Comparison of ENCODE assay signal across 1 cellular context in the genomic region with DNA sequence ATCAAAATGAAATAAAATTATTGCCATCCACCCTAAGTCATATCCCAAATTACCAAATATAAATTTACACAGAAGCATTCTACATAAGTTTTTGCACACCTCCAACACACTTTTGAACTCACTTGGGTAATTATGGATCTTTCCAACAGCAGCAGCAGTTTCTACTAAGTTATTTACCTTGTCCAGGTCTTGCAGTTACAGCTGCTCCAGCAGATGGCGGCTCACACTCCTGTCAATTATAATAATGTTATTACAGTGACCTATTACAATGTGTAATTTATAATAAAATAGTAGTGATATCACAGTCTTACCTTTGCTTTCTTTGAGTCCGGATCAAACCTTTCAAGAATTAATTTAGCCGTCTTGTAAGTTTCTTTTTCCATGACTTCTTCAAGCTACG.
TF ChIP-seq lines count a peak whose summit lies in the region.

No MANE protein-coding gene starts in this region.

TF ChIP-seq in K562, 482 proteins besides CTCF, POLR2A, EP300 and RAD21 (continued from another document):
- peak; percentile 45; the same call in 1 of the 2 replicates for TF ChIP-seq ARID3A (IDR thresholded peaks at IDR 0.05; ENCODE audit: borderline replicate concordance, low read depth, low read length)
- no peak for TF ChIP-seq SMARCE1 (IDR thresholded peaks at IDR 0.05)
- TF ChIP-seq MAZ (CRISPR knock-in tag; conservative IDR thresholded peaks at IDR 0.05 in 1 of 2, IDR thresholded peaks at IDR 0.05 in 1 of 2), result no peak
- TF ChIP-seq CHD1 (IDR thresholded peaks at IDR 0.05; ENCODE audit: low read length), result no peak
- no peak for TF ChIP-seq KLF10 (CRISPR knock-in tag; IDR thresholded peaks at IDR 0.05)
- TF ChIP-seq, protein P1, sequence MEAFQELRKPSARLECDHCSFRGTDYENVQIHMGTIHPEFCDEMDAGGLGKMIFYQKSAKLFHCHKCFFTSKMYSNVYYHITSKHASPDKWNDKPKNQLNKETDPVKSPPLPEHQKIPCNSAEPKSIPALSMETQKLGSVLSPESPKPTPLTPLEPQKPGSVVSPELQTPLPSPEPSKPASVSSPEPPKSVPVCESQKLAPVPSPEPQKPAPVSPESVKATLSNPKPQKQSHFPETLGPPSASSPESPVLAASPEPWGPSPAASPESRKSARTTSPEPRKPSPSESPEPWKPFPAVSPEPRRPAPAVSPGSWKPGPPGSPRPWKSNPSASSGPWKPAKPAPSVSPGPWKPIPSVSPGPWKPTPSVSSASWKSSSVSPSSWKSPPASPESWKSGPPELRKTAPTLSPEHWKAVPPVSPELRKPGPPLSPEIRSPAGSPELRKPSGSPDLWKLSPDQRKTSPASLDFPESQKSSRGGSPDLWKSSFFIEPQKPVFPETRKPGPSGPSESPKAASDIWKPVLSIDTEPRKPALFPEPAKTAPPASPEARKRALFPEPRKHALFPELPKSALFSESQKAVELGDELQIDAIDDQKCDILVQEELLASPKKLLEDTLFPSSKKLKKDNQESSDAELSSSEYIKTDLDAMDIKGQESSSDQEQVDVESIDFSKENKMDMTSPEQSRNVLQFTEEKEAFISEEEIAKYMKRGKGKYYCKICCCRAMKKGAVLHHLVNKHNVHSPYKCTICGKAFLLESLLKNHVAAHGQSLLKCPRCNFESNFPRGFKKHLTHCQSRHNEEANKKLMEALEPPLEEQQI (IDR thresholded peaks at IDR 0.05), result peak; percentile 31; the same call in 1 of the 2 replicates
- no peak for TF ChIP-seq ZNF766 (CRISPR knock-in tag; conservative IDR thresholded peaks at IDR 0.05)
- TF ChIP-seq ZNF140 (CRISPR knock-in tag; IDR thresholded peaks at IDR 0.05), result no peak
- TF ChIP-seq PYGO2 (tag; IDR thresholded peaks at IDR 0.05), result no peak
- TF ChIP-seq, protein P2, sequence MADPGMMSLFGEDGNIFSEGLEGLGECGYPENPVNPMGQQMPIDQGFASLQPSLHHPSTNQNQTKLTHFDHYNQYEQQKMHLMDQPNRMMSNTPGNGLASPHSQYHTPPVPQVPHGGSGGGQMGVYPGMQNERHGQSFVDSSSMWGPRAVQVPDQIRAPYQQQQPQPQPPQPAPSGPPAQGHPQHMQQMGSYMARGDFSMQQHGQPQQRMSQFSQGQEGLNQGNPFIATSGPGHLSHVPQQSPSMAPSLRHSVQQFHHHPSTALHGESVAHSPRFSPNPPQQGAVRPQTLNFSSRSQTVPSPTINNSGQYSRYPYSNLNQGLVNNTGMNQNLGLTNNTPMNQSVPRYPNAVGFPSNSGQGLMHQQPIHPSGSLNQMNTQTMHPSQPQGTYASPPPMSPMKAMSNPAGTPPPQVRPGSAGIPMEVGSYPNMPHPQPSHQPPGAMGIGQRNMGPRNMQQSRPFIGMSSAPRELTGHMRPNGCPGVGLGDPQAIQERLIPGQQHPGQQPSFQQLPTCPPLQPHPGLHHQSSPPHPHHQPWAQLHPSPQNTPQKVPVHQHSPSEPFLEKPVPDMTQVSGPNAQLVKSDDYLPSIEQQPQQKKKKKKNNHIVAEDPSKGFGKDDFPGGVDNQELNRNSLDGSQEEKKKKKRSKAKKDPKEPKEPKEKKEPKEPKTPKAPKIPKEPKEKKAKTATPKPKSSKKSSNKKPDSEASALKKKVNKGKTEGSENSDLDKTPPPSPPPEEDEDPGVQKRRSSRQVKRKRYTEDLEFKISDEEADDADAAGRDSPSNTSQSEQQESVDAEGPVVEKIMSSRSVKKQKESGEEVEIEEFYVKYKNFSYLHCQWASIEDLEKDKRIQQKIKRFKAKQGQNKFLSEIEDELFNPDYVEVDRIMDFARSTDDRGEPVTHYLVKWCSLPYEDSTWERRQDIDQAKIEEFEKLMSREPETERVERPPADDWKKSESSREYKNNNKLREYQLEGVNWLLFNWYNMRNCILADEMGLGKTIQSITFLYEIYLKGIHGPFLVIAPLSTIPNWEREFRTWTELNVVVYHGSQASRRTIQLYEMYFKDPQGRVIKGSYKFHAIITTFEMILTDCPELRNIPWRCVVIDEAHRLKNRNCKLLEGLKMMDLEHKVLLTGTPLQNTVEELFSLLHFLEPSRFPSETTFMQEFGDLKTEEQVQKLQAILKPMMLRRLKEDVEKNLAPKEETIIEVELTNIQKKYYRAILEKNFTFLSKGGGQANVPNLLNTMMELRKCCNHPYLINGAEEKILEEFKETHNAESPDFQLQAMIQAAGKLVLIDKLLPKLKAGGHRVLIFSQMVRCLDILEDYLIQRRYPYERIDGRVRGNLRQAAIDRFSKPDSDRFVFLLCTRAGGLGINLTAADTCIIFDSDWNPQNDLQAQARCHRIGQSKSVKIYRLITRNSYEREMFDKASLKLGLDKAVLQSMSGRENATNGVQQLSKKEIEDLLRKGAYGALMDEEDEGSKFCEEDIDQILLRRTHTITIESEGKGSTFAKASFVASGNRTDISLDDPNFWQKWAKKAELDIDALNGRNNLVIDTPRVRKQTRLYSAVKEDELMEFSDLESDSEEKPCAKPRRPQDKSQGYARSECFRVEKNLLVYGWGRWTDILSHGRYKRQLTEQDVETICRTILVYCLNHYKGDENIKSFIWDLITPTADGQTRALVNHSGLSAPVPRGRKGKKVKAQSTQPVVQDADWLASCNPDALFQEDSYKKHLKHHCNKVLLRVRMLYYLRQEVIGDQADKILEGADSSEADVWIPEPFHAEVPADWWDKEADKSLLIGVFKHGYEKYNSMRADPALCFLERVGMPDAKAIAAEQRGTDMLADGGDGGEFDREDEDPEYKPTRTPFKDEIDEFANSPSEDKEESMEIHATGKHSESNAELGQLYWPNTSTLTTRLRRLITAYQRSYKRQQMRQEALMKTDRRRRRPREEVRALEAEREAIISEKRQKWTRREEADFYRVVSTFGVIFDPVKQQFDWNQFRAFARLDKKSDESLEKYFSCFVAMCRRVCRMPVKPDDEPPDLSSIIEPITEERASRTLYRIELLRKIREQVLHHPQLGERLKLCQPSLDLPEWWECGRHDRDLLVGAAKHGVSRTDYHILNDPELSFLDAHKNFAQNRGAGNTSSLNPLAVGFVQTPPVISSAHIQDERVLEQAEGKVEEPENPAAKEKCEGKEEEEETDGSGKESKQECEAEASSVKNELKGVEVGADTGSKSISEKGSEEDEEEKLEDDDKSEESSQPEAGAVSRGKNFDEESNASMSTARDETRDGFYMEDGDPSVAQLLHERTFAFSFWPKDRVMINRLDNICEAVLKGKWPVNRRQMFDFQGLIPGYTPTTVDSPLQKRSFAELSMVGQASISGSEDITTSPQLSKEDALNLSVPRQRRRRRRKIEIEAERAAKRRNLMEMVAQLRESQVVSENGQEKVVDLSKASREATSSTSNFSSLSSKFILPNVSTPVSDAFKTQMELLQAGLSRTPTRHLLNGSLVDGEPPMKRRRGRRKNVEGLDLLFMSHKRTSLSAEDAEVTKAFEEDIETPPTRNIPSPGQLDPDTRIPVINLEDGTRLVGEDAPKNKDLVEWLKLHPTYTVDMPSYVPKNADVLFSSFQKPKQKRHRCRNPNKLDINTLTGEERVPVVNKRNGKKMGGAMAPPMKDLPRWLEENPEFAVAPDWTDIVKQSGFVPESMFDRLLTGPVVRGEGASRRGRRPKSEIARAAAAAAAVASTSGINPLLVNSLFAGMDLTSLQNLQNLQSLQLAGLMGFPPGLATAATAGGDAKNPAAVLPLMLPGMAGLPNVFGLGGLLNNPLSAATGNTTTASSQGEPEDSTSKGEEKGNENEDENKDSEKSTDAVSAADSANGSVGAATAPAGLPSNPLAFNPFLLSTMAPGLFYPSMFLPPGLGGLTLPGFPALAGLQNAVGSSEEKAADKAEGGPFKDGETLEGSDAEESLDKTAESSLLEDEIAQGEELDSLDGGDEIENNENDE (IDR thresholded peaks at IDR 0.05; ENCODE audit: low read depth, low read length), result no peak
- TF ChIP-seq ZKSCAN3 (CRISPR knock-in tag; IDR thresholded peaks at IDR 0.05), result no peak
- no peak for TF ChIP-seq U2AF2 (optimal IDR thresholded peaks at IDR 0.05; ENCODE audit: low read depth, low read length)
- no peak for TF ChIP-seq FOXK1 (CRISPR knock-in tag; IDR thresholded peaks at IDR 0.05; ENCODE audit: borderline replicate concordance)
- TF ChIP-seq, protein P3, sequence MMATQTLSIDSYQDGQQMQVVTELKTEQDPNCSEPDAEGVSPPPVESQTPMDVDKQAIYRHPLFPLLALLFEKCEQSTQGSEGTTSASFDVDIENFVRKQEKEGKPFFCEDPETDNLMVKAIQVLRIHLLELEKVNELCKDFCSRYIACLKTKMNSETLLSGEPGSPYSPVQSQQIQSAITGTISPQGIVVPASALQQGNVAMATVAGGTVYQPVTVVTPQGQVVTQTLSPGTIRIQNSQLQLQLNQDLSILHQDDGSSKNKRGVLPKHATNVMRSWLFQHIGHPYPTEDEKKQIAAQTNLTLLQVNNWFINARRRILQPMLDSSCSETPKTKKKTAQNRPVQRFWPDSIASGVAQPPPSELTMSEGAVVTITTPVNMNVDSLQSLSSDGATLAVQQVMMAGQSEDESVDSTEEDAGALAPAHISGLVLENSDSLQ (IDR thresholded peaks at IDR 0.05), result peak; percentile 13; the same call in 1 of the 2 replicates
- no peak for TF ChIP-seq CBX1 (IDR thresholded peaks at IDR 0.05; ENCODE audit: low read depth)
- TF ChIP-seq ZNF695 (CRISPR knock-in tag; IDR thresholded peaks at IDR 0.05), result no peak
- TF ChIP-seq, protein P4, sequence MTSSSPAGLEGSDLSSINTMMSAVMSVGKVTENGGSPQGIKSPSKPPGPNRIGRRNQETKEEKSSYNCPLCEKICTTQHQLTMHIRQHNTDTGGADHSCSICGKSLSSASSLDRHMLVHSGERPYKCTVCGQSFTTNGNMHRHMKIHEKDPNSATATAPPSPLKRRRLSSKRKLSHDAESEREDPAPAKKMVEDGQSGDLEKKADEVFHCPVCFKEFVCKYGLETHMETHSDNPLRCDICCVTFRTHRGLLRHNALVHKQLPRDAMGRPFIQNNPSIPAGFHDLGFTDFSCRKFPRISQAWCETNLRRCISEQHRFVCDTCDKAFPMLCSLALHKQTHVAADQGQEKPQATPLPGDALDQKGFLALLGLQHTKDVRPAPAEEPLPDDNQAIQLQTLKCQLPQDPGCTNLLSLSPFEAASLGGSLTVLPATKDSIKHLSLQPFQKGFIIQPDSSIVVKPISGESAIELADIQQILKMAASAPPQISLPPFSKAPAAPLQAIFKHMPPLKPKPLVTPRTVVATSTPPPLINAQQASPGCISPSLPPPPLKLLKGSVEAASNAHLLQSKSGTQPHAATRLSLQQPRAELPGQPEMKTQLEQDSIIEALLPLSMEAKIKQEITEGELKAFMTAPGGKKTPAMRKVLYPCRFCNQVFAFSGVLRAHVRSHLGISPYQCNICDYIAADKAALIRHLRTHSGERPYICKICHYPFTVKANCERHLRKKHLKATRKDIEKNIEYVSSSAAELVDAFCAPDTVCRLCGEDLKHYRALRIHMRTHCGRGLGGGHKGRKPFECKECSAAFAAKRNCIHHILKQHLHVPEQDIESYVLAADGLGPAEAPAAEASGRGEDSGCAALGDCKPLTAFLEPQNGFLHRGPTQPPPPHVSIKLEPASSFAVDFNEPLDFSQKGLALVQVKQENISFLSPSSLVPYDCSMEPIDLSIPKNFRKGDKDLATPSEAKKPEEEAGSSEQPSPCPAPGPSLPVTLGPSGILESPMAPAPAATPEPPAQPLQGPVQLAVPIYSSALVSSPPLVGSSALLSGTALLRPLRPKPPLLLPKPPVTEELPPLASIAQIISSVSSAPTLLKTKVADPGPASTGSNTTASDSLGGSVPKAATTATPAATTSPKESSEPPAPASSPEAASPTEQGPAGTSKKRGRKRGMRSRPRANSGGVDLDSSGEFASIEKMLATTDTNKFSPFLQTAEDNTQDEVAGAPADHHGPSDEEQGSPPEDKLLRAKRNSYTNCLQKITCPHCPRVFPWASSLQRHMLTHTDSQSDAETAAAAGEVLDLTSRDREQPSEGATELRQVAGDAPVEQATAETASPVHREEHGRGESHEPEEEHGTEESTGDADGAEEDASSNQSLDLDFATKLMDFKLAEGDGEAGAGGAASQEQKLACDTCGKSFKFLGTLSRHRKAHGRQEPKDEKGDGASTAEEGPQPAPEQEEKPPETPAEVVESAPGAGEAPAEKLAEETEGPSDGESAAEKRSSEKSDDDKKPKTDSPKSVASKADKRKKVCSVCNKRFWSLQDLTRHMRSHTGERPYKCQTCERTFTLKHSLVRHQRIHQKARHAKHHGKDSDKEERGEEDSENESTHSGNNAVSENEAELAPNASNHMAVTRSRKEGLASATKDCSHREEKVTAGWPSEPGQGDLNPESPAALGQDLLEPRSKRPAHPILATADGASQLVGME (CRISPR knock-in tag; IDR thresholded peaks at IDR 0.05), result no peak
- TF ChIP-seq SMAD2 (IDR thresholded peaks at IDR 0.05; ENCODE audit: low read depth, low read length), result no peak
